In genomic region chr16:29975811-29976511, GRCh38 we compare ENCODE assay signal across 8 cellular contexts. TPM values are rescaled to one million over a fixed set of nuclear protein-coding genes. Genes with fewer than 3 reads are reported as not detected.
DNase-seq lines count a peak whose midpoint lies in the region; ATAC-seq and TF ChIP-seq lines count a peak whose summit lies in the region.

No MANE protein-coding gene starts in this region.

- peak overlapping the region; percentile 87 for H3K4me3 ChIP-seq in NB4 (ENCODE audit: low read depth, low read length)

- H3K36me3 Mint-ChIP-seq in CD4-positive, alpha-beta T cell (ENCODE audit: low read depth), result peaks cover 51% of the 10 kb centered on the region
- H3K36me3 Mint-ChIP-seq in neural crest cell (ENCODE audit: low read depth), result peaks cover 22% of the 10 kb centered on the region

- POLR2A ChIA-PET in CD4-positive, alpha-beta T cell (lab: Charles Lee), result interaction anchor here (0.9 to 6.4 kb wide), 4 partner anchors 14 to 168 kb away, joined by 3 to 69 read pairs (median 14); partner anchors contain the start of genes HIRIP3, INO80E, KCTD13 and TMEM219

- no peak overlapping the region for H3K27ac ChIP-seq in CD4-positive, alpha-beta T cell (ENCODE audit: low read depth, low read length)

- H3K4me1 Mint-ChIP-seq in CD4-positive, alpha-beta T cell (ENCODE audit: low read depth), result peaks cover 50% of the 10 kb centered on the region
- peaks cover 38% of the 10 kb centered on the region for H3K4me1 Mint-ChIP-seq in neural crest cell

- no peaks in the 10 kb centered on the region for H3K9me3 Mint-ChIP-seq in CD4-positive, alpha-beta T cell
- H3K9me3 Mint-ChIP-seq in neural crest cell, result peaks cover 6% of the 10 kb centered on the region

- peak overlapping the region; percentile 98 for H3K4me3 Mint-ChIP-seq in CD4-positive, alpha-beta T cell
- H3K4me3 Mint-ChIP-seq in neural crest cell, result peak overlapping the region; percentile 98

- CTCF ChIA-PET in CD4-positive, alpha-beta T cell (lab: Charles Lee), result interaction anchor here (1.2 to 1.3 kb wide), 2 partner anchors 14 to 112 kb away, joined by 3 read pairs; partner anchors contain the start of genes CDIPT and TMEM219

- DNase-seq in CD4-positive, alpha-beta T cell, result no peak
- DNase-seq in NB4 (ENCODE audit: low read depth), result no peak
- peak; percentile 48 for DNase-seq in ecto neural progenitor cell (ENCODE audit: low spot score)
- DNase-seq in neural crest cell (ENCODE audit: low read depth, low spot score), result no peak
- DNase-seq in NCI-H446 treated with DMSO at 0.1 percent for 48 hours (lab: John Stamatoyannopoulos, UW), result no peak
- no peak for DNase-seq in stimulated activated CD4-positive, alpha-beta T cell treated with anti-CD3 and anti-CD28 coated beads, Interleukin-4, amount 100 ng/mL, for 1 hour

- no peak for ATAC-seq in CD4-positive, alpha-beta T cell (ENCODE audit: poor library complexity)
- no peak for ATAC-seq in HG03469 (IDR thresholded peaks at IDR 0.05; ENCODE audit: unreplicated experiment)
- no peak for ATAC-seq in GM18861 (IDR thresholded peaks at IDR 0.05; ENCODE audit: unreplicated experiment)

- intact Hi-C loops in CD4-positive, alpha-beta T cell (cut with DNase I, micrococcal nuclease), result loop anchor here in 1 of 2 experiments (5.0 kb wide), 1 partner anchor 54 kb away; no protein-coding TSS in a partner anchor

- no peak for TF ChIP-seq POLR2A in NB4 (IDR thresholded peaks at IDR 0.05; ENCODE audit: extremely low read depth, insufficient read length)

- TF ChIP-seq CTCF in CD4-positive, alpha-beta T cell (IDR thresholded peaks at IDR 0.05), result no peak
- TF ChIP-seq CTCF in NB4 (IDR thresholded peaks at IDR 0.05; ENCODE audit: low read depth, low read length) (no peak), neural crest cell (conservative IDR thresholded peaks at IDR 0.05) (no peak)

- H3K9me3 ChIP-seq in CD4-positive, alpha-beta T cell (ENCODE audit: control insufficient read depth, low read length), result no peaks in the 10 kb centered on the region

- H3K27me3 ChIP-seq in CD4-positive, alpha-beta T cell (ENCODE audit: control insufficient read depth, insufficient read depth, low read length), result no peaks in the 10 kb centered on the region

- H3K27me3 Mint-ChIP-seq in CD4-positive, alpha-beta T cell, result no peaks in the 10 kb centered on the region
- no peaks in the 10 kb centered on the region for H3K27me3 Mint-ChIP-seq in neural crest cell (ENCODE audit: low read depth)

- H3K27ac Mint-ChIP-seq in CD4-positive, alpha-beta T cell, result peak overlapping the region; percentile 84
- H3K27ac Mint-ChIP-seq in neural crest cell (ENCODE audit: unreplicated experiment), result peak overlapping the region; percentile 58

RNA-seq across cellular contexts. Expression of gene TAOK2, which starts 2.3 kb away (rescaled TPM):
- 10 to 100 TPM; 13.1 to 14.1 TPM for total RNA-seq in CD4-positive, alpha-beta T cell
- 67.7 and 73.2 TPM in 2 replicates for total RNA-seq in neural crest cell

RNA-seq across cellular contexts. Expression of gene TMEM219, which starts 14.1 kb away (rescaled TPM):
- total RNA-seq in CD4-positive, alpha-beta T cell, result 10 to 100 TPM; 56.9 to 63.3 TPM
- 70.7 and 74.0 TPM in 2 replicates for total RNA-seq in neural crest cell

RNA-seq across cellular contexts. Expression of gene HIRIP3, which starts 19.5 kb away (rescaled TPM):
- 10 to 100 TPM in 1 of 2 experiments, 1 to 10 TPM in 1; 8.5 to 11.8 TPM for total RNA-seq in CD4-positive, alpha-beta T cell
- total RNA-seq in neural crest cell, result 31.8 and 34.8 TPM in 2 replicates

RNA-seq across cellular contexts. Expression of gene INO80E, which starts 20.1 kb away (rescaled TPM):
- total RNA-seq in CD4-positive, alpha-beta T cell, result 10 to 100 TPM; 54.6 to 57.6 TPM
- total RNA-seq in neural crest cell, result 81.9 and 88.6 TPM in 2 replicates

RNA-seq across cellular contexts. Expression of gene DOC2A, which starts 34.9 kb away (rescaled TPM):
- total RNA-seq in CD4-positive, alpha-beta T cell, result under 1 TPM; 0.14 TPM
- total RNA-seq in neural crest cell, result 5.7 and 6.4 TPM in 2 replicates
